In the genomic region with DNA sequence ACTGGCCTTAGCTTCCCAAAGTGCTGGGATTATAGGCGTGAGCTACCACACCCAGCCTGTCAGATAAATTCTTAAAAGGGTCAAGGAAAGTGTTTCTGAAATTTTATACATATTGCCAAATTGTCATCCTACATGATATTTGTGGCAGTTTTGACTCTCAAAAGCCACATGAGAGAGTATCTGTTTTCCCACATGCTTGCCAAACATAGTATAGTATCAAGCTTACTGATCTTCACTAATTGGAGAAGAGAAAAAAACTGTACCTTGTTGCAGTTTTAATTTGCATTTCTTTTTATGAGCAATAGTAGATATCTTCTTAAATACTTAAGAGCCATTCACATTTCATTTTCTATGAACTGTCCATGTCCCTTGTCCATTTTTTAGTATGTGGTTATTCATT, we compare ENCODE assay signal across 34 cellular contexts.
"Had no signal": no experiment of that assay in that cellular context is flagged by ENCODE, and none has a peak within 500 bp of the region (broad histone marks: within the 10 kb centered on the region; RNA-seq: fewer than 3 reads in every experiment).

No MANE protein-coding gene starts in this region.

- H3K27me3 Mint-ChIP-seq: activated naive CD4-positive, alpha-beta T cell treated with anti-CD3 and anti-CD28 coated beads, Interleukin-2, amount 50 U/mL, for 24 hours; activated naive CD8-positive, alpha-beta T cell treated with anti-CD3 and anti-CD28 coated beads for 36 hours; activated naive CD8-positive, alpha-beta T cell treated with anti-CD3 and anti-CD28 coated beads, Interleukin-2, amount 50 U/mL, for 24 hours; effector memory CD8-positive, alpha-beta T cell; T-helper 17 cell had no signal

- H3K27me3 ChIP-seq: adrenal gland, body of pancreas, esophagus muscularis mucosa, foreskin keratinocyte, gastrocnemius medialis, heart left ventricle had no signal

- H3K9me3 Mint-ChIP-seq: activated naive CD4-positive, alpha-beta T cell treated with anti-CD3 and anti-CD28 coated beads for 36 hours; activated naive CD8-positive, alpha-beta T cell treated with anti-CD3 and anti-CD28 coated beads for 36 hours; activated naive CD8-positive, alpha-beta T cell treated with anti-CD3 and anti-CD28 coated beads, Interleukin-2, amount 50 U/mL, for 24 hours; activated T-cell treated with anti-CD3 and anti-CD28 coated beads, Interleukin-2, amount 50 U/mL, for 4 hours; activated T-helper 1 cell treated with anti-CD3 and anti-CD28 coated beads, Interleukin-12 subunit alpha, Interleukin-12 subunit beta, Interleukin-2, Interleukin-4 antibody, amounts not matched to agents 30 ng/mL and 10 ng/mL and 1 ng/mL, durations not matched to agents 14 hours and 24 hours and 36 hours; effector memory CD8-positive, alpha-beta T cell; T-helper 2 cell treated with Interferon-gamma antibody and Interleukin-4, amounts not matched to agents 5 μg/mL and 100 μg/mL, for 36 hours had no signal

- ATAC-seq: activated naive CD8-positive, alpha-beta T cell treated with anti-CD3 and anti-CD28 coated beads, Interleukin-2, amount 50 U/mL, for 24 hours; activated T-cell treated with anti-CD3 and anti-CD28 coated beads, Interleukin-2, amount 50 U/mL, for 4 hours; body of pancreas; effector memory CD8-positive, alpha-beta T cell; foreskin keratinocyte; gastrocnemius medialis; heart left ventricle; T-helper 17 cell had no signal

- H3K4me1 ChIP-seq: adrenal gland, body of pancreas, foreskin keratinocyte had no signal

- H3K27ac ChIP-seq: adrenal gland, body of pancreas, esophagus muscularis mucosa, foreskin keratinocyte, gastrocnemius medialis, heart left ventricle had no signal

- H3K9me3 ChIP-seq: adrenal gland, body of pancreas, esophagus muscularis mucosa, gastrocnemius medialis, heart left ventricle had no signal

- DNase-seq: activated CD4-positive, alpha-beta T cell treated with anti-CD3 and anti-CD28 coated beads for 4 hours; activated CD4-positive, alpha-beta T cell treated with anti-CD3 and anti-CD28 coated beads, Interleukin-2, amount 50 U/mL, for 1 hour; activated CD4-positive, alpha-beta T cell treated with anti-CD3 and anti-CD28 coated beads, Interleukin-2, amount 50 U/mL, for 48 hours; activated CD4-positive, CD25-positive, alpha-beta regulatory T cell; activated CD4-positive, CD25-positive, alpha-beta regulatory T cell treated with anti-CD3 and anti-CD28 coated beads, Interleukin-2, amount 50 U/mL, for 72 hours; activated CD8-positive, alpha-beta memory T cell treated with anti-CD3 and anti-CD28 coated beads, Interleukin-2, amount 50 U/mL, for 48 hours; activated effector memory CD4-positive, alpha-beta T cell treated with anti-CD3 and anti-CD28 coated beads, Interleukin-2, amount 50 U/mL, for 16 hours; activated naive CD4-positive, alpha-beta T cell treated with anti-CD3 and anti-CD28 coated beads for 36 hours; activated naive CD8-positive, alpha-beta T cell treated with anti-CD3 and anti-CD28 coated beads for 36 hours; activated naive CD8-positive, alpha-beta T cell treated with anti-CD3 and anti-CD28 coated beads, Interleukin-2, amount 50 U/mL, for 24 hours; activated T-cell treated with anti-CD3 and anti-CD28 coated beads for 4 hours; activated T-cell treated with anti-CD3 and anti-CD28 coated beads, Interleukin-2, amount 50 U/mL, for 4 hours; adrenal gland; amygdala; aorta; body of pancreas; caudate nucleus; cortex of kidney; dermis blood vessel endothelial cell; effector CD4-positive, alpha-beta T cell; effector memory CD8-positive, alpha-beta T cell; erythroblast; foreskin keratinocyte; gastrocnemius medialis; glutamatergic neuron; heart left ventricle; T-helper 1 cell; T-helper 17 cell; T1000 had no signal

- H3K4me3 Mint-ChIP-seq: activated naive CD4-positive, alpha-beta T cell treated with anti-CD3 and anti-CD28 coated beads for 36 hours; activated naive CD4-positive, alpha-beta T cell treated with anti-CD3 and anti-CD28 coated beads, Interleukin-2, amount 50 U/mL, for 24 hours; activated naive CD8-positive, alpha-beta T cell treated with anti-CD3 and anti-CD28 coated beads for 36 hours; activated naive CD8-positive, alpha-beta T cell treated with anti-CD3 and anti-CD28 coated beads, Interleukin-2, amount 50 U/mL, for 24 hours; activated T-cell treated with anti-CD3 and anti-CD28 coated beads, Interleukin-2, amount 50 U/mL, for 4 hours; activated T-helper 1 cell treated with anti-CD3 and anti-CD28 coated beads, Interleukin-12 subunit alpha, Interleukin-12 subunit beta, Interleukin-2, Interleukin-4 antibody, amounts not matched to agents 30 ng/mL and 10 ng/mL and 1 ng/mL, durations not matched to agents 14 hours and 24 hours and 36 hours; effector memory CD8-positive, alpha-beta T cell; T-helper 17 cell; T-helper 2 cell treated with Interferon-gamma antibody and Interleukin-4, amounts not matched to agents 5 μg/mL and 100 μg/mL, for 36 hours had no signal

- H3K4me3 ChIP-seq: adrenal gland, body of pancreas, esophagus muscularis mucosa, gastrocnemius medialis, heart left ventricle had no signal

- H3K27ac Mint-ChIP-seq: activated naive CD4-positive, alpha-beta T cell treated with anti-CD3 and anti-CD28 coated beads for 36 hours; activated naive CD4-positive, alpha-beta T cell treated with anti-CD3 and anti-CD28 coated beads, Interleukin-2, amount 50 U/mL, for 24 hours; activated naive CD8-positive, alpha-beta T cell treated with anti-CD3 and anti-CD28 coated beads for 36 hours; activated naive CD8-positive, alpha-beta T cell treated with anti-CD3 and anti-CD28 coated beads, Interleukin-2, amount 50 U/mL, for 24 hours; activated T-helper 1 cell treated with anti-CD3 and anti-CD28 coated beads, Interleukin-12 subunit alpha, Interleukin-12 subunit beta, Interleukin-2, Interleukin-4 antibody, amounts not matched to agents 30 ng/mL and 10 ng/mL and 1 ng/mL, durations not matched to agents 14 hours and 24 hours and 36 hours; activated T-helper 2 cell treated with anti-CD3 and anti-CD28 coated beads, Interferon-gamma antibody, Interleukin-2, Interleukin-4, amounts not matched to agents 10 μg/mL and 5 μg/mL and 100 μg/mL, durations not matched to agents 14 hours and 24 hours and 36 hours; effector memory CD8-positive, alpha-beta T cell; T-helper 17 cell; T-helper 2 cell treated with Interferon-gamma antibody and Interleukin-4, amounts not matched to agents 5 μg/mL and 100 μg/mL, for 36 hours had no signal
